Comparison of ENCODE assay signal across 12 cellular contexts in genomic region chr9:93262537-93263310, GRCh38.
A peak's percentile ranks its signal among the peaks of the same experiment; 100 is the strongest.
DNase-seq lines count a peak whose midpoint lies in the region; ATAC-seq and TF ChIP-seq lines count a peak whose summit lies in the region.
"Had no signal": no experiment of that assay in that cellular context is flagged by ENCODE, and none has a peak within 500 bp of the region (broad histone marks: within the 10 kb centered on the region; RNA-seq: fewer than 3 reads in every experiment).

No MANE protein-coding gene starts in this region.

- 86 to 92% (median 89%) methylated on average over 5 to 19 of the region's 19 CpGs for WGBS in adrenal gland, 4 donors

- H3K4me3 ChIP-seq in adrenal gland (no peak overlapping the region), mucosa of stomach (ENCODE audit: low read length) (no peak overlapping the region)
- H3K4me3 ChIP-seq: prostate gland had no signal

- intact Hi-C loops in adrenal gland (cut with DNase I): no loop called here

- TF ChIP-seq POLR2A in adrenal gland (IDR thresholded peaks at IDR 0.05): no peak

- peak overlapping the region; percentile 2 for H3K9ac ChIP-seq in mucosa of stomach (ENCODE audit: low read length)

- DNase-seq in DMS53 (lab: John Stamatoyannopoulos, UW): peak; percentile 82
- DNase-seq in GM13976 (ENCODE audit: low spot score): peak; percentile 28
- DNase-seq in adrenal gland: peak in 4 of 7 donors; percentile 2 to 27 (median 6)
- DNase-seq in AG08395 (ENCODE audit: low spot score): no peak
- DNase-seq in cortex of kidney (lab: John Stamatoyannopoulos, UW): no peak
- no peak for DNase-seq in DMS79 (lab: John Stamatoyannopoulos, UW)
- DNase-seq: amygdala, mammary epithelial cell, SW 1271 had no signal

- no peaks in the 10 kb centered on the region for H3K4me1 ChIP-seq in adrenal gland (replicated peaks in 1 of 2)
- peaks cover 21% of the 10 kb centered on the region for H3K4me1 ChIP-seq in mucosa of stomach (ENCODE audit: control insufficient read depth, insufficient read depth, low read length)
- H3K4me1 ChIP-seq: prostate gland had no signal

- in situ Hi-C loops in GM13976 (cut with MboI; ENCODE audit: low sequenced_read_pairs, unreplicated experiment): no loop called here

- no peak for TF ChIP-seq CTCF in GM13976 (IDR thresholded peaks at IDR 0.05; ENCODE audit: borderline replicate concordance, control extremely low read depth, extremely low read depth, insufficient read depth, missing control alignments)
- no peak for TF ChIP-seq CTCF in adrenal gland (IDR thresholded peaks at IDR 0.05)

- H3K27me3 ChIP-seq in adrenal gland: no peaks in the 10 kb centered on the region
- H3K27me3 ChIP-seq in mucosa of stomach (ENCODE audit: control insufficient read depth, insufficient read depth, low read length): no peaks in the 10 kb centered on the region

- ATAC-seq in GM18517 (IDR thresholded peaks at IDR 0.05; ENCODE audit: unreplicated experiment): no peak

- no peaks in the 10 kb centered on the region for H3K9me3 ChIP-seq in adrenal gland (replicated peaks in 1 of 3)
- H3K9me3 ChIP-seq in mucosa of stomach (ENCODE audit: control insufficient read depth, low read length): no peaks in the 10 kb centered on the region
- H3K9me3 ChIP-seq: prostate gland had no signal

- H3K36me3 ChIP-seq in adrenal gland (replicated peaks in 1 of 2): no peaks in the 10 kb centered on the region
- no peaks in the 10 kb centered on the region for H3K36me3 ChIP-seq in mucosa of stomach (ENCODE audit: control insufficient read depth, insufficient read depth, low read length)
- H3K36me3 ChIP-seq: prostate gland had no signal

- no peak overlapping the region for H3K27ac ChIP-seq in adrenal gland
- H3K27ac ChIP-seq: prostate gland had no signal

Comparison
In these comparisons a context has a peak if more than half of its experiments do, and no peak if none do; other contexts are left out.
1. DNase-seq: peak in DMS53 (single experiment), GM13976 (single experiment) and adrenal gland (4 of 7); none in AG08395 (single experiment), cortex of kidney (single experiment) and DMS79 (single experiment).